In the genomic region with DNA sequence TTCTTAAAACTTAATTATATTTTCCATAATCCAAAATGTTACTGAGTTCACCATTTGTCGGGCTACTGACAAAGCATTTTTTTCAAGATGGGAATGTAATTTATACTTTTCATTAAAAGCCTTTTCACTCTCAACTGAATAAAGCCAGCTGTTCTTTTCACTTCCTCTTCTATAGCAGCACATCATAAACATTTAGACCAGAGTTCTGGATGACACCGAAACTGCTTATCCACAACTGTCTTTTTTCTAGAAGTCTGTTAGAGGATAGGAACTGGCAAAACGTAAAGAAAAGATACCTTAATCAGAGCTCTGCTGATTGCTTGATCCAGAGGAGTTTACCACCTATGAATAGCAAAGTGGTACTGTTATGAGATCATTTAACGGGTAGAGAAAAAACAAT, we compare ENCODE assay signal across 23 cellular contexts.
DNase-seq lines count a peak whose midpoint lies in the region; ATAC-seq, FAIRE-seq and TF ChIP-seq lines count a peak whose summit lies in the region.
"Had no signal": no experiment of that assay in that cellular context is flagged by ENCODE, and none has a peak within 500 bp of the region (broad histone marks: within the 10 kb centered on the region; RNA-seq: fewer than 3 reads in every experiment).

No MANE protein-coding gene starts in this region.

- no peak for TF ChIP-seq CTCF in GM12878 (IDR thresholded peaks at IDR 0.05 in 2 of 3, conservative IDR thresholded peaks at IDR 0.05 in 1 of 3; ENCODE audit: control insufficient read depth in 2 of 3, extremely low read depth in 1 of 3, insufficient read depth in 1 of 3, low read depth in 3 of 3, low read length in 3 of 3)
- TF ChIP-seq CTCF in ascending aorta (IDR thresholded peaks at IDR 0.05): no peak
- no peak for TF ChIP-seq CTCF in osteoblast (IDR thresholded peaks at IDR 0.05; ENCODE audit: extremely low read depth, low read depth, low read length)

- H3K9ac ChIP-seq in GM12878 (ENCODE audit: control insufficient read depth, insufficient read depth, low read length): no peak overlapping the region
- H3K9ac ChIP-seq: GM23248 had no signal

- no TSS peak for BruUV-seq in GM12878 (replicated peaks; lab: Mats Ljungman, UMichigan)

- TF ChIP-seq POLR2A in GM12891 (IDR thresholded peaks at IDR 0.05; ENCODE audit: low read depth, low read length) (no peak), GM12878 (IDR thresholded peaks at IDR 0.05; ENCODE audit: low read depth, low read length) (no peak)

- no peak for FAIRE-seq in GM12891 (lab: Jason Lieb, UNC)
- no peak for FAIRE-seq in GM12878 (lab: Jason Lieb, UNC)
- FAIRE-seq: keratinocyte had no signal

- H3K9me3 ChIP-seq in GM12878 (replicated peaks; ENCODE audit: control insufficient read depth, insufficient read depth, low read length): no peaks in the 10 kb centered on the region
- no peaks in the 10 kb centered on the region for H3K9me3 ChIP-seq in ascending aorta
- no peaks in the 10 kb centered on the region for H3K9me3 ChIP-seq in osteoblast (ENCODE audit: low read depth, low read length)
- H3K9me3 ChIP-seq: lower lobe of right lung had no signal

- H3K4me2 ChIP-seq in GM12878 (ENCODE audit: control insufficient read depth, insufficient read depth) (no peak overlapping the region), osteoblast (ENCODE audit: insufficient read depth, low read length) (no peak overlapping the region)

- intact Hi-C loops in GM12878 (cut with micrococcal nuclease; ENCODE audit: unreplicated experiment) (no loop called here), ascending aorta (cut with DNase I) (loop anchor here (10.0 kb wide), 1 partner anchor 591 kb away; a partner anchor contains a TSS)

- DNase-seq in GM12891 (ENCODE audit: insufficient read length, low spot score): no peak
- peak; percentile 68 for DNase-seq in NAMALWA (ENCODE audit: low spot score)
- no peak for DNase-seq in GM12878 (ENCODE audit: low read depth, low spot score)
- no peak for DNase-seq in GM19238 (ENCODE audit: insufficient read length, low spot score)
- DNase-seq in HuH-7 (ENCODE audit: low spot score): no peak
- no peak for DNase-seq in ascending aorta (ENCODE audit: low spot score in 2 of 2)
- DNase-seq in osteoblast (ENCODE audit: insufficient read length, low spot score, missing footprints): no peak
- DNase-seq: activated CD4-positive, alpha-beta T cell treated with anti-CD3 and anti-CD28 coated beads, Interleukin-2, amount 10 ng/mL, durations not matched to agents 7 days and 5 days; activated naive CD8-positive, alpha-beta T cell treated with anti-CD3 and anti-CD28 coated beads, Interleukin-2, amount 10 ng/mL, durations not matched to agents 7 days and 5 days; effector CD4-positive, alpha-beta T cell; erythroblast; GM23248; lower lobe of right lung; NCI-H2107; NCI-H526; nucleus accumbens; retina; T-helper 17 cell had no signal

- peak; percentile 70 for ATAC-seq in GM21786 (IDR thresholded peaks at IDR 0.05; ENCODE audit: unreplicated experiment)
- ATAC-seq in GM12878: peak; percentile 67
- ATAC-seq: lower lobe of right lung, Panc1, T-helper 17 cell had no signal

- no peak for TF ChIP-seq EP300 in GM12878 (IDR thresholded peaks at IDR 0.05; ENCODE audit: borderline replicate concordance in 1 of 2, control insufficient read depth in 1 of 2, low read depth in 2 of 2, low read length in 2 of 2)

- SMC1A ChIA-PET in GM12878 (lab: Charles Lee; ENCODE audit: uncharacterized antibody, unreplicated experiment): interaction anchor here (0.6 to 2.7 kb wide), 4 partner anchors 9 to 1361 kb away, joined by 3 to 10 read pairs (median 4); no protein-coding TSS in a partner anchor

- no peaks in the 10 kb centered on the region for H4K20me1 ChIP-seq in GM12878 (ENCODE audit: control insufficient read depth, insufficient read depth)
- H4K20me1 ChIP-seq in osteoblast (ENCODE audit: insufficient read depth, low read length): no peaks in the 10 kb centered on the region

- no peak for TF ChIP-seq RAD21 in GM12878 (IDR thresholded peaks at IDR 0.05; ENCODE audit: insufficient read depth, low read depth, low read length)

- H2AFZ ChIP-seq in GM12878 (ENCODE audit: control insufficient read depth, low read depth, low read length): no peak overlapping the region
- no peak overlapping the region for H2AFZ ChIP-seq in osteoblast (ENCODE audit: low read length)
- H2AFZ ChIP-seq: GM23248 had no signal

- in situ Hi-C loops in GM12878 (cut with MboI): no loop called here

- WGBS in GM12878 (ENCODE audit: insufficient coverage, insufficient replicate concordance, low lambda C conversion rate, missing lambda C conversion rate): 1% methylated on average over 4 of the region's 4 CpGs

- no peaks in the 10 kb centered on the region for H3K27me3 ChIP-seq in GM12878 (replicated peaks in 1 of 2; ENCODE audit: control insufficient read depth in 2 of 2, insufficient read depth in 2 of 2, low read length in 1 of 2)
- no peaks in the 10 kb centered on the region for H3K27me3 ChIP-seq in ascending aorta
- H3K27me3 ChIP-seq in osteoblast (ENCODE audit: insufficient read depth, low read length): no peaks in the 10 kb centered on the region

- H3K27ac ChIP-seq in GM12878 (ENCODE audit: control insufficient read depth, insufficient read depth) (no peak overlapping the region), ascending aorta (no peak overlapping the region), osteoblast (ENCODE audit: low read depth, low read length) (no peak overlapping the region)
- H3K27ac ChIP-seq: C4-2B, GM23248, lower lobe of right lung, VCaP had no signal

- RAD21 ChIA-PET in GM12878 (lab: Charles Lee; ENCODE audit: unreplicated experiment): interaction anchor here (2.0 kb wide), 1 partner anchor 243 kb away, joined by 7 read pairs; no protein-coding TSS in a partner anchor

- CTCF ChIA-PET in GM12878 (lab: Yijun Ruan, JAX): interaction anchor here (1.0 to 2.1 kb wide), 2 partner anchors 9 to 14 kb away, joined by 4 to 13 read pairs; no protein-coding TSS in a partner anchor

- H3K79me2 ChIP-seq in GM12878 (ENCODE audit: control insufficient read depth, insufficient read depth, low read length) (no peaks in the 10 kb centered on the region), osteoblast (ENCODE audit: insufficient read depth, low read length) (no peaks in the 10 kb centered on the region)

- H3K4me3 ChIP-seq in GM12878 (no peak overlapping the region), ascending aorta (no peak overlapping the region), osteoblast (ENCODE audit: insufficient read depth, low read length) (no peak overlapping the region)
- H3K4me3 ChIP-seq: GM23248, lower lobe of right lung had no signal

- no peaks in the 10 kb centered on the region for H3K36me3 ChIP-seq in GM12878 (ENCODE audit: control insufficient read depth in 2 of 2, insufficient read depth in 2 of 2, low read length in 1 of 2)
- no peaks in the 10 kb centered on the region for H3K36me3 ChIP-seq in ascending aorta
- H3K36me3 ChIP-seq in osteoblast (ENCODE audit: insufficient read depth, low read length): no peaks in the 10 kb centered on the region
- H3K36me3 ChIP-seq: lower lobe of right lung had no signal

- POLR2A ChIA-PET in GM12878 (lab: Charles Lee): no interaction called here

- no peaks in the 10 kb centered on the region for H3K4me1 ChIP-seq in GM12878 (ENCODE audit: control insufficient read depth, insufficient read depth, low read length)
- peaks cover 0 to 4% of the 10 kb centered on the region in 2 donors for H3K4me1 ChIP-seq in ascending aorta
- peaks cover 5% of the 10 kb centered on the region for H3K4me1 ChIP-seq in osteoblast (ENCODE audit: insufficient read depth, low read length)
- H3K4me1 ChIP-seq: lower lobe of right lung had no signal

TF ChIP-seq in GM12891, 5 proteins besides CTCF, POLR2A, EP300 and RAD21:
- TF ChIP-seq TAF1 (IDR thresholded peaks at IDR 0.05; ENCODE audit: low read depth, low read length) (no peak), POLR2AphosphoS5 (IDR thresholded peaks at IDR 0.05; ENCODE audit: low read depth, low read length) (no peak), POU2F2 (IDR thresholded peaks at IDR 0.05; ENCODE audit: low read depth, low read length) (no peak), SPI1 (IDR thresholded peaks at IDR 0.05; ENCODE audit: low read depth, low read length) (peak; percentile 85)
TF ChIP-seq in GM12891: peak in this region for 1.

TF ChIP-seq in GM12878, 131 proteins besides CTCF, POLR2A, EP300 and RAD21:
- TF ChIP-seq GABPA (IDR thresholded peaks at IDR 0.05; ENCODE audit: low read depth): no peak
- peak; percentile 80 for TF ChIP-seq SPI1 (IDR thresholded peaks at IDR 0.05; ENCODE audit: borderline replicate concordance, insufficient read depth, low read depth, low read length)
- TF ChIP-seq MXI1 (IDR thresholded peaks at IDR 0.05; ENCODE audit: low read depth, low read length): no peak
- TF ChIP-seq TBL1XR1 (IDR thresholded peaks at IDR 0.05; ENCODE audit: low read depth, low read length): no peak
- TF ChIP-seq DPF2 (IDR thresholded peaks at IDR 0.05): peak; percentile 51
- peak; percentile 56 for TF ChIP-seq IKZF1 (conservative IDR thresholded peaks at IDR 0.05)
- TF ChIP-seq IKZF2 (IDR thresholded peaks at IDR 0.05): peak; percentile 31 to 40; a peak in 2 of 4 replicates
